In genomic region chr7:20554072-20554471, GRCh38 we compare ENCODE assay signal across 17 cellular contexts.
DNase-seq lines count a peak whose midpoint lies in the region; TF ChIP-seq lines count a peak whose summit lies in the region.
"Had no signal": no experiment of that assay in that cellular context is flagged by ENCODE, and none has a peak within 500 bp of the region (broad histone marks: within the 10 kb centered on the region; RNA-seq: fewer than 3 reads in every experiment).

No MANE protein-coding gene starts in this region.

- WGBS in mammary epithelial cell (ENCODE audit: low coverage, missing lambda C conversion rate): 68% methylated on average over 3 of the region's 3 CpGs

- intact Hi-C loops in mammary epithelial cell (cut with micrococcal nuclease) (no loop called here), breast epithelium (cut with DNase I; ENCODE audit: low total_unique reads) (no loop called here), tibial artery (cut with DNase I; ENCODE audit: low total_unique reads) (no loop called here)

- TF ChIP-seq CTCF in mammary epithelial cell (conservative IDR thresholded peaks at IDR 0.05 in 1 of 2, IDR thresholded peaks at IDR 0.05 in 1 of 2; ENCODE audit: extremely low read depth in 1 of 2, insufficient read depth in 1 of 2, low read depth in 1 of 2, low read length in 2 of 2): no peak
- no peak for TF ChIP-seq CTCF in breast epithelium (IDR thresholded peaks at IDR 0.05)
- 0 out of 2 replicates have a peak, but pooled peaks have one; percentile 8 for TF ChIP-seq CTCF in Loucy (conservative IDR thresholded peaks at IDR 0.05; ENCODE audit: low read length)
- TF ChIP-seq CTCF in RWPE1 (conservative IDR thresholded peaks at IDR 0.05; ENCODE audit: low read depth): no peak
- TF ChIP-seq CTCF in tibial artery (IDR thresholded peaks at IDR 0.05): no peak

- H3K36me3 ChIP-seq in mammary epithelial cell (ENCODE audit: insufficient read depth, low read length) (no peaks in the 10 kb centered on the region), breast epithelium (no peaks in the 10 kb centered on the region), Loucy (ENCODE audit: insufficient read depth, low read length) (no peaks in the 10 kb centered on the region), SJCRH30 (no peaks in the 10 kb centered on the region), tibial artery (no peaks in the 10 kb centered on the region)
- H3K36me3 ChIP-seq: HAP-1 had no signal

- H3K27me3 ChIP-seq in mammary epithelial cell (ENCODE audit: insufficient read depth, low read length) (no peaks in the 10 kb centered on the region), breast epithelium (no peaks in the 10 kb centered on the region), Loucy (ENCODE audit: insufficient read depth, low read length, poor library complexity, severe bottlenecking) (no peaks in the 10 kb centered on the region), SJCRH30 (no peaks in the 10 kb centered on the region), tibial artery (no peaks in the 10 kb centered on the region)

- no peaks in the 10 kb centered on the region for H3F3A ChIP-seq in Loucy (ENCODE audit: low read depth)

- H3K4me3 ChIP-seq in mammary epithelial cell (replicated peaks in 1 of 3; ENCODE audit: insufficient read depth in 1 of 3, low read depth in 2 of 3, low read length in 3 of 3) (no peak overlapping the region), breast epithelium (no peak overlapping the region), Loucy (ENCODE audit: low read length, poor library complexity, severe bottlenecking) (no peak overlapping the region), SJCRH30 (no peak overlapping the region), tibial artery (no peak overlapping the region)
- H3K4me3 ChIP-seq: HAP-1 had no signal

- H3K9me2 ChIP-seq in Loucy (replicated peaks; ENCODE audit: low read depth, low read length): no peaks in the 10 kb centered on the region

- H3K9ac ChIP-seq in mammary epithelial cell (ENCODE audit: insufficient read depth, low read length): no peak overlapping the region
- H3K9ac ChIP-seq in Loucy (ENCODE audit: low read depth, low read length, poor library complexity, severe bottlenecking): no peak overlapping the region

- no peak for TF ChIP-seq POLR2A in breast epithelium (IDR thresholded peaks at IDR 0.05)

- BruUV-seq in mammary epithelial cell (replicated peaks; lab: Mats Ljungman, UMichigan): no TSS peak

- CTCF ChIA-PET in mammary epithelial cell (lab: Charles Lee; ENCODE audit: low non-redundant PET): interaction anchor here (0.6 kb wide), 2 partner anchors 28 to 806 kb away, joined by 4 to 8 read pairs; no protein-coding TSS in a partner anchor
- CTCF ChIA-PET in RWPE1 (lab: Yijun Ruan, JAX): interaction anchor here (0.7 kb wide), 1 partner anchor 9 kb away, joined by 3 read pairs; no protein-coding TSS in a partner anchor

- H3K27ac ChIP-seq in mammary epithelial cell (ENCODE audit: insufficient read depth, low read depth, low read length) (no peak overlapping the region), breast epithelium (no peak overlapping the region), SJCRH30 (no peak overlapping the region), RWPE1 (no peak overlapping the region), tibial artery (no peak overlapping the region)
- H3K27ac ChIP-seq: 22Rv1 had no signal

- H3K9me3 ChIP-seq in mammary epithelial cell (replicated peaks; ENCODE audit: insufficient read depth, low read length) (no peaks in the 10 kb centered on the region), breast epithelium (no peaks in the 10 kb centered on the region), Loucy (ENCODE audit: insufficient read depth, low read depth, low read length) (no peaks in the 10 kb centered on the region; the same call in 1 of the 2 replicates), SJCRH30 (replicated peaks) (peaks cover 4% of the 10 kb centered on the region), tibial artery (no peaks in the 10 kb centered on the region)
- H3K9me3 ChIP-seq: Caco-2, HAP-1 had no signal

- DNase-seq in mammary epithelial cell (no peak), breast epithelium (ENCODE audit: low spot score in 2 of 2) (no peak), RKO (ENCODE audit: low spot score) (peak; percentile 8), SJCRH30 (no peak), RWPE1 (ENCODE audit: low spot score) (no peak), tibial artery (no peak)
- no peak for DNase-seq in activated CD4-positive, CD25-positive, alpha-beta regulatory T cell treated with anti-CD3 and anti-CD28 coated beads, Interleukin-2, amount 50 U/mL, for 72 hours
- DNase-seq: Caco-2; CD8-positive, alpha-beta memory T cell; DMS53; GF-D8; HFFc6; IMR-90; KG1 had no signal

- POLR2A ChIA-PET in RWPE1 (lab: Yijun Ruan, JAX; ENCODE audit: low non-redundant PET): no interaction called here

- in situ Hi-C loops in mammary epithelial cell (cut with MboI; ENCODE audit: low sequenced_read_pairs in 2 of 2): no loop called here

- no peaks in the 10 kb centered on the region for H3K4me1 ChIP-seq in mammary epithelial cell (ENCODE audit: insufficient read depth, low read length)
- H3K4me1 ChIP-seq in breast epithelium: no peaks in the 10 kb centered on the region
- H3K4me1 ChIP-seq in Loucy (ENCODE audit: insufficient read depth, low read length, poor library complexity, severe bottlenecking): no peaks in the 10 kb centered on the region
- H3K4me1 ChIP-seq in SJCRH30: no peaks in the 10 kb centered on the region; the same call in 1 of the 2 replicates
- H3K4me1 ChIP-seq in tibial artery: no peaks in the 10 kb centered on the region
- H3K4me1 ChIP-seq: Caco-2, HAP-1 had no signal

- dilution Hi-C loops in mammary epithelial cell (cut with HindIII; ENCODE audit: low sequenced_read_pairs): no loop called here

- no peak overlapping the region for H3K4me2 ChIP-seq in mammary epithelial cell (ENCODE audit: insufficient read depth, low read depth, low read length)
- no peak overlapping the region for H3K4me2 ChIP-seq in Loucy (ENCODE audit: low read depth, low read length, poor library complexity, severe bottlenecking)

- H4K20me1 ChIP-seq in mammary epithelial cell (ENCODE audit: insufficient read depth, low read length) (no peaks in the 10 kb centered on the region), Loucy (ENCODE audit: insufficient read depth, low read length, poor library complexity, severe bottlenecking) (no peaks in the 10 kb centered on the region)

- peak overlapping the region; percentile 50 for H2AFZ ChIP-seq in mammary epithelial cell (ENCODE audit: low read depth, low read length)
- H2AFZ ChIP-seq in Loucy (ENCODE audit: low read length): no peak overlapping the region

- no peaks in the 10 kb centered on the region for H3K79me2 ChIP-seq in mammary epithelial cell (ENCODE audit: insufficient read depth, low read length)
- no peaks in the 10 kb centered on the region for H3K79me2 ChIP-seq in Loucy (ENCODE audit: insufficient read depth, low read length)
